Comparison of ENCODE assay signal across 11 cellular contexts in genomic region chr3:101216710-101217457, GRCh38.
DNase-seq lines count a peak whose midpoint lies in the region; TF ChIP-seq lines count a peak whose summit lies in the region.
"Had no signal": no experiment of that assay in that cellular context is flagged by ENCODE, and none has a peak within 500 bp of the region (broad histone marks: within the 10 kb centered on the region; RNA-seq: fewer than 3 reads in every experiment).

No MANE protein-coding gene starts in this region.

- no peak overlapping the region for H3K4me3 Mint-ChIP-seq in chondrocyte (ENCODE audit: unreplicated experiment)
- H3K4me3 Mint-ChIP-seq in T-helper 2 cell treated with Interferon-gamma antibody and Interleukin-4, amounts not matched to agents 5 μg/mL and 100 μg/mL, for 36 hours = no peak overlapping the region
- H3K4me3 Mint-ChIP-seq in activated naive CD4-positive, alpha-beta T cell treated with anti-CD3 and anti-CD28 coated beads for 36 hours = no peak overlapping the region
- H3K4me3 Mint-ChIP-seq: activated CD8-positive, alpha-beta T cell treated with anti-CD3 and anti-CD28 coated beads for 36 hours had no signal

- DNase-seq in CD1c-positive myeloid dendritic cell (ENCODE audit: extremely low spot score) (peak; percentile 9), KBM-7 (peak; percentile 51), cardiac fibroblast (ENCODE audit: low read depth in 2 of 2) (peak; percentile 45 to 75), posterior vena cava (ENCODE audit: low spot score) (peak; percentile 85), chondrocyte (ENCODE audit: low spot score) (no peak), NCI-H2081 (lab: John Stamatoyannopoulos, UW) (no peak)
- DNase-seq in T-helper 2 cell treated with Interferon-gamma antibody and Interleukin-4, amounts not matched to agents 5 μg/mL and 100 μg/mL, for 36 hours (ENCODE audit: low spot score) = no peak
- DNase-seq in activated naive CD4-positive, alpha-beta T cell treated with anti-CD3 and anti-CD28 coated beads for 36 hours = no peak
- DNase-seq: activated CD8-positive, alpha-beta T cell treated with anti-CD3 and anti-CD28 coated beads for 36 hours; NCI-H187 treated with DMSO at 0.1 percent for 48 hours had no signal

- CTCF ChIA-PET in activated naive CD4-positive, alpha-beta T cell treated with anti-CD3 and anti-CD28 coated beads for 36 hours (lab: Charles Lee) = no interaction called here

- H3K4me1 Mint-ChIP-seq in chondrocyte (ENCODE audit: low read depth) = no peaks in the 10 kb centered on the region
- H3K4me1 Mint-ChIP-seq in T-helper 2 cell treated with Interferon-gamma antibody and Interleukin-4, amounts not matched to agents 5 μg/mL and 100 μg/mL, for 36 hours (ENCODE audit: low read depth) = no peaks in the 10 kb centered on the region
- peaks cover 16% of the 10 kb centered on the region for H3K4me1 Mint-ChIP-seq in activated naive CD4-positive, alpha-beta T cell treated with anti-CD3 and anti-CD28 coated beads for 36 hours (ENCODE audit: low read depth)

- no peak for TF ChIP-seq CTCF in cardiac fibroblast (IDR thresholded peaks at IDR 0.05; ENCODE audit: low read depth, low read length)
- no peak for TF ChIP-seq CTCF in chondrocyte (IDR thresholded peaks at IDR 0.05)

- peaks cover 7% of the 10 kb centered on the region for H3K9me3 Mint-ChIP-seq in chondrocyte (ENCODE audit: low read depth)
- no peaks in the 10 kb centered on the region for H3K9me3 Mint-ChIP-seq in T-helper 2 cell treated with Interferon-gamma antibody and Interleukin-4, amounts not matched to agents 5 μg/mL and 100 μg/mL, for 36 hours
- H3K9me3 Mint-ChIP-seq in activated naive CD4-positive, alpha-beta T cell treated with anti-CD3 and anti-CD28 coated beads for 36 hours = peaks cover 6% of the 10 kb centered on the region

- in situ Hi-C loops in KBM-7 (cut with MboI; ENCODE audit: low pct_unique_long_range_greater_than_20kb, low sequenced_read_pairs) = no loop called here

- no peak overlapping the region for H3K4me3 ChIP-seq in cardiac fibroblast (replicated peaks in 1 of 2; ENCODE audit: low read depth in 2 of 2, low read length in 2 of 2)
- H3K4me3 ChIP-seq: breast epithelium had no signal

- intact Hi-C loops in posterior vena cava (cut with DNase I) = no loop called here
- intact Hi-C loops in activated naive CD4-positive, alpha-beta T cell treated with anti-CD3 and anti-CD28 coated beads for 36 hours (cut with micrococcal nuclease) = no loop called here

- no peaks in the 10 kb centered on the region for H3K27me3 Mint-ChIP-seq in chondrocyte (ENCODE audit: low read depth)
- H3K27me3 Mint-ChIP-seq in T-helper 2 cell treated with Interferon-gamma antibody and Interleukin-4, amounts not matched to agents 5 μg/mL and 100 μg/mL, for 36 hours (ENCODE audit: low read depth) = no peaks in the 10 kb centered on the region
- no peaks in the 10 kb centered on the region for H3K27me3 Mint-ChIP-seq in activated naive CD4-positive, alpha-beta T cell treated with anti-CD3 and anti-CD28 coated beads for 36 hours (ENCODE audit: low read depth)
- H3K27me3 Mint-ChIP-seq: activated CD8-positive, alpha-beta T cell treated with anti-CD3 and anti-CD28 coated beads for 36 hours had no signal

- H3K27ac Mint-ChIP-seq in chondrocyte (ENCODE audit: unreplicated experiment) = no peak overlapping the region
- no peak overlapping the region for H3K27ac Mint-ChIP-seq in T-helper 2 cell treated with Interferon-gamma antibody and Interleukin-4, amounts not matched to agents 5 μg/mL and 100 μg/mL, for 36 hours
- no peak overlapping the region for H3K27ac Mint-ChIP-seq in activated naive CD4-positive, alpha-beta T cell treated with anti-CD3 and anti-CD28 coated beads for 36 hours
- H3K27ac Mint-ChIP-seq: activated CD8-positive, alpha-beta T cell treated with anti-CD3 and anti-CD28 coated beads for 36 hours had no signal

- peaks cover 6% of the 10 kb centered on the region for H3K36me3 Mint-ChIP-seq in chondrocyte (ENCODE audit: low read depth)
- no peaks in the 10 kb centered on the region for H3K36me3 Mint-ChIP-seq in T-helper 2 cell treated with Interferon-gamma antibody and Interleukin-4, amounts not matched to agents 5 μg/mL and 100 μg/mL, for 36 hours (ENCODE audit: low read depth)
- peaks cover 3% of the 10 kb centered on the region for H3K36me3 Mint-ChIP-seq in activated naive CD4-positive, alpha-beta T cell treated with anti-CD3 and anti-CD28 coated beads for 36 hours (ENCODE audit: low read depth)

Comparison
In these comparisons a context has a peak if more than half of its experiments do, and no peak if none do; other contexts are left out.
1. DNase-seq: peak in CD1c-positive myeloid dendritic cell (single experiment), KBM-7 (single experiment), cardiac fibroblast (2 of 2) and posterior vena cava (single experiment); none in chondrocyte (single experiment), NCI-H2081 (0 of 2), T-helper 2 cell treated with Interferon-gamma antibody and Interleukin-4, amounts not matched to agents 5 μg/mL and 100 μg/mL, for 36 hours (single experiment) and activated naive CD4-positive, alpha-beta T cell treated with anti-CD3 and anti-CD28 coated beads for 36 hours (single experiment).